In genomic region chr1:230232352-230232751, GRCh38 we compare ENCODE assay signal across 14 cellular contexts.
DNase-seq lines count a peak whose midpoint lies in the region; ATAC-seq and TF ChIP-seq lines count a peak whose summit lies in the region.
"Had no signal": no experiment of that assay in that cellular context is flagged by ENCODE, and none has a peak within 500 bp of the region (broad histone marks: within the 10 kb centered on the region; RNA-seq: fewer than 3 reads in every experiment).

No MANE protein-coding gene starts in this region.

- H3K27me3 Mint-ChIP-seq in WTC11 (ENCODE audit: low read depth), result no peaks in the 10 kb centered on the region; the same call in 1 of the 2 replicates

- ATAC-seq in WTC11, result peak; percentile 38
- no peak for ATAC-seq in thoracic aorta (ENCODE audit: insufficient number of reproducible peaks, low FRiP score, low read depth)
- ATAC-seq in HG03460 (IDR thresholded peaks at IDR 0.05; ENCODE audit: unreplicated experiment), result no peak

- H3K4me3 ChIP-seq in iPS-20b (ENCODE audit: low read length), result peak overlapping the region; percentile 17; the same call in 1 of the 2 replicates
- H3K4me3 ChIP-seq in thoracic aorta, result peak overlapping the region; percentile 43
- H3K4me3 ChIP-seq in suprapubic skin, result no peak overlapping the region

- POLR2A ChIA-PET in WTC11 (lab: Charles Lee), result interaction anchor here (0.5 to 0.6 kb wide), 2 partner anchors 45 to 557 kb away, joined by 4 to 6 read pairs; no protein-coding TSS in a partner anchor

- peaks cover 53% of the 10 kb centered on the region for H3K4me1 Mint-ChIP-seq in WTC11

- no peaks in the 10 kb centered on the region for H3K27me3 ChIP-seq in iPS-20b (ENCODE audit: insufficient read depth, low read length)
- no peaks in the 10 kb centered on the region for H3K27me3 ChIP-seq in thoracic aorta (replicated peaks; ENCODE audit: insufficient read depth)
- no peaks in the 10 kb centered on the region for H3K27me3 ChIP-seq in suprapubic skin
- H3K27me3 ChIP-seq: gastrocnemius medialis had no signal

- H3K36me3 ChIP-seq in iPS-20b (ENCODE audit: insufficient read depth, low read depth, low read length) (no peaks in the 10 kb centered on the region), thoracic aorta (no peaks in the 10 kb centered on the region), suprapubic skin (peaks cover 14% of the 10 kb centered on the region)

- no peak for TF ChIP-seq POLR2A in suprapubic skin (IDR thresholded peaks at IDR 0.05)

- H3K27ac ChIP-seq in iPS-20b (ENCODE audit: low read length), result no peak overlapping the region
- peak overlapping the region; percentile 80 to 91 for H3K27ac ChIP-seq in thoracic aorta
- no peak overlapping the region for H3K27ac ChIP-seq in suprapubic skin
- H3K27ac ChIP-seq: 22Rv1 had no signal

- no peak for TF ChIP-seq EP300 in suprapubic skin (IDR thresholded peaks at IDR 0.05)

- H3K4me3 Mint-ChIP-seq in WTC11, result peak overlapping the region; percentile 55
- H3K4me3 Mint-ChIP-seq: activated T-cell treated with anti-CD3 and anti-CD28 coated beads, Interleukin-2, amount 50 U/mL, for 4 hours; nephron had no signal

- H3K36me3 Mint-ChIP-seq in WTC11, result peaks cover 9% of the 10 kb centered on the region

- H3K9ac ChIP-seq in iPS-20b (ENCODE audit: low read depth, low read length), result no peak overlapping the region

- no peaks in the 10 kb centered on the region for H3K9me3 ChIP-seq in iPS-20b (ENCODE audit: insufficient read depth, low read depth, low read length)
- no peaks in the 10 kb centered on the region for H3K9me3 ChIP-seq in thoracic aorta
- no peaks in the 10 kb centered on the region for H3K9me3 ChIP-seq in suprapubic skin
- H3K9me3 ChIP-seq: gastrocnemius medialis had no signal

- DNase-seq in NCI-H1417 (lab: John Stamatoyannopoulos, UW) (peak; percentile 45 to 90 (median 61)), NCI-H1417 treated with DMSO at 0.1 percent for 48 hours (lab: John Stamatoyannopoulos, UW) (no peak), WTC11 (ENCODE audit: low spot score) (no peak), thoracic aorta (ENCODE audit: low spot score) (no peak), suprapubic skin (ENCODE audit: low spot score in 2 of 2) (no peak), SHP77 treated with DMSO at 0.1 percent for 48 hours (lab: John Stamatoyannopoulos, UW) (no peak)
- DNase-seq: activated T-cell treated with anti-CD3 and anti-CD28 coated beads, Interleukin-2, amount 50 U/mL, for 4 hours; effector CD4-positive, alpha-beta T cell; kidney glomerular epithelial cell had no signal

- WGBS in suprapubic skin, result 72% methylated on average over 11 of the region's 11 CpGs

- TF ChIP-seq CTCF in WTC11 (IDR thresholded peaks at IDR 0.05) (no peak), thoracic aorta (IDR thresholded peaks at IDR 0.05) (no peak), suprapubic skin (IDR thresholded peaks at IDR 0.05) (no peak)

- CTCF ChIA-PET in WTC11 (lab: Charles Lee), result interaction anchor here (0.9 to 1.6 kb wide), 5 partner anchors 10 to 383 kb away, joined by 3 to 6 read pairs (median 3); no protein-coding TSS in a partner anchor

- H3K27ac Mint-ChIP-seq in WTC11, result peak overlapping the region; percentile 74

- peaks cover 7% of the 10 kb centered on the region for H3K9me3 Mint-ChIP-seq in WTC11
- H3K9me3 Mint-ChIP-seq: activated T-cell treated with anti-CD3 and anti-CD28 coated beads, Interleukin-2, amount 50 U/mL, for 4 hours; nephron had no signal

- H3K4me1 ChIP-seq in iPS-20b (ENCODE audit: insufficient read depth, low read length), result peaks cover 24% of the 10 kb centered on the region
- H3K4me1 ChIP-seq in thoracic aorta (ENCODE audit: control insufficient read depth in 1 of 2, low read depth in 2 of 2), result peaks cover 28 to 57% of the 10 kb centered on the region in 2 donors
- no peaks in the 10 kb centered on the region for H3K4me1 ChIP-seq in suprapubic skin

TF ChIP-seq in WTC11, 78 proteins besides CTCF, POLR2A, EP300 and RAD21:
- peak; percentile 52; the same call in 1 of the 2 replicates for TF ChIP-seq TEAD1 (CRISPR knock-in tag; IDR thresholded peaks at IDR 0.05)
- no peak for TF ChIP-seq ZNF232 (CRISPR knock-in tag; IDR thresholded peaks at IDR 0.05)
- TF ChIP-seq HMGA2 (CRISPR knock-in tag; IDR thresholded peaks at IDR 0.05), result no peak

Comparison
In these comparisons a context has a peak if more than half of its experiments do, and no peak if none do; other contexts are left out.
1. DNase-seq: peak in NCI-H1417 (3 of 3); none in NCI-H1417 treated with DMSO at 0.1 percent for 48 hours (single experiment), WTC11 (single experiment), thoracic aorta (single experiment), suprapubic skin (0 of 2) and SHP77 treated with DMSO at 0.1 percent for 48 hours (single experiment).
2. H3K27ac ChIP-seq: peak in thoracic aorta (2 of 2); none in iPS-20b (single experiment) and suprapubic skin (single experiment).